In genomic region chr4:38177035-38177791, GRCh38 we compare ENCODE assay signal across 8 cellular contexts.
A peak's percentile ranks its signal among the peaks of the same experiment; 100 is the strongest.
DNase-seq lines count a peak whose midpoint lies in the region.

No MANE protein-coding gene starts in this region.

- DNase-seq in KG1 (lab: John Stamatoyannopoulos, UW), result peak; percentile 62
- peak; percentile 70 for DNase-seq in activated CD8-positive, alpha-beta memory T cell treated with anti-CD3 and anti-CD28 coated beads, Interleukin-2, amount 50 U/mL, for 48 hours
- peak; percentile 55 for DNase-seq in fibroblast of peridontal ligament (ENCODE audit: extremely low read depth)
- peak in 2 of 3 donors; percentile 33 for DNase-seq in stimulated activated CD4-positive, alpha-beta T cell treated with anti-CD3 and anti-CD28 coated beads, Interleukin-12 subunit alpha, Interleukin-12 subunit beta, amount 100 ng/mL, for 48 hours (ENCODE audit: low read depth in 2 of 3, low spot score in 1 of 3)
- DNase-seq in NCI-H2196 (lab: John Stamatoyannopoulos, UW; ENCODE audit: unreplicated experiment), result no peak
- no peak for DNase-seq in NCI-H1105 treated with DMSO at 0.1 percent for 48 hours (lab: John Stamatoyannopoulos, UW)
- no peak for DNase-seq in COR-L47 (lab: John Stamatoyannopoulos, UW)
- no peak for DNase-seq in SK-N-DZ (ENCODE audit: low spot score)

Comparison
In these comparisons a context has a peak if more than half of its experiments do, and no peak if none do; other contexts are left out.
1. DNase-seq: peak in KG1 (single experiment), activated CD8-positive, alpha-beta memory T cell treated with anti-CD3 and anti-CD28 coated beads, Interleukin-2, amount 50 U/mL, for 48 hours (single experiment), fibroblast of peridontal ligament (single experiment) and stimulated activated CD4-positive, alpha-beta T cell treated with anti-CD3 and anti-CD28 coated beads, Interleukin-12 subunit alpha, Interleukin-12 subunit beta, amount 100 ng/mL, for 48 hours (2 of 3); none in NCI-H2196 (single experiment), NCI-H1105 treated with DMSO at 0.1 percent for 48 hours (single experiment), COR-L47 (single experiment) and SK-N-DZ (single experiment).